In genomic region chr2:185625604-185626003, GRCh38 we compare ENCODE assay signal across 25 cellular contexts.
"Had no signal": no experiment of that assay in that cellular context is flagged by ENCODE, and none has a peak within 500 bp of the region (broad histone marks: within the 10 kb centered on the region; RNA-seq: fewer than 3 reads in every experiment).

No MANE protein-coding gene starts in this region.

- DNase-seq: dermis blood vessel endothelial cell; effector memory CD4-positive, alpha-beta T cell; erythroblast; esophagus squamous epithelium; foreskin melanocyte; glutamatergic neuron; left ventricle myocardium superior; lower lobe of right lung; mucosa of descending colon; naive B cell; sigmoid colon; stimulated activated CD4-positive, alpha-beta T cell treated with anti-CD3 and anti-CD28 coated beads, Interleukin-2, amount 100 ng/mL, for 24 hours; stimulated activated CD4-positive, alpha-beta T cell treated with anti-CD3 and anti-CD28 coated beads, Interleukin-4, amount 100 ng/mL, for 24 hours; stimulated activated naive CD4-positive, alpha-beta T cell treated with Interleukin-2 at 50 U/mL for 16 hours; stomach; thyroid gland; trophoblast cell had no signal

- H3K9ac ChIP-seq: neural progenitor cell, parathyroid adenoma had no signal

- H3K4me1 ChIP-seq: esophagus squamous epithelium, lower lobe of right lung, neural progenitor cell, parathyroid adenoma, prostate gland, right atrium auricular region, sigmoid colon, stomach, thyroid gland, vagina had no signal

- H3K27ac Mint-ChIP-seq: naive B cell; nephron; neural progenitor cell; stimulated activated effector memory CD8-positive, alpha-beta T cell treated with anti-CD3 and anti-CD28 coated beads, Interleukin-12 subunit alpha, Interleukin-12 subunit beta, amount 100 ng/mL, for 72 hours had no signal

- H3K4me3 ChIP-seq: coronary artery, esophagus squamous epithelium, lower lobe of right lung, mucosa of descending colon, neural progenitor cell, prostate gland, right atrium auricular region, sigmoid colon, stomach, thyroid gland, vagina had no signal

- H3K4me2 ChIP-seq: neural progenitor cell had no signal

- H3K4me1 Mint-ChIP-seq: naive B cell; nephron; neural progenitor cell; stimulated activated effector memory CD8-positive, alpha-beta T cell treated with anti-CD3 and anti-CD28 coated beads, Interleukin-12 subunit alpha, Interleukin-12 subunit beta, amount 100 ng/mL, for 72 hours had no signal

- H3K27ac ChIP-seq: coronary artery, esophagus squamous epithelium, lower lobe of right lung, neural progenitor cell, parathyroid adenoma, prostate gland, right atrium auricular region, sigmoid colon, stomach, thyroid gland, vagina had no signal

- H3K27me3 Mint-ChIP-seq: naive B cell had no signal

- H3K79me2 ChIP-seq: parathyroid adenoma had no signal

- H3K9me3 Mint-ChIP-seq: naive B cell had no signal

- H2AFZ ChIP-seq: neural progenitor cell, parathyroid adenoma had no signal

- H3K36me3 ChIP-seq: esophagus squamous epithelium, lower lobe of right lung, neural progenitor cell, prostate gland, right atrium auricular region, sigmoid colon, stomach, thyroid gland, vagina had no signal

- H3K4me3 Mint-ChIP-seq: naive B cell; nephron; neural progenitor cell; stimulated activated effector memory CD8-positive, alpha-beta T cell treated with anti-CD3 and anti-CD28 coated beads, Interleukin-12 subunit alpha, Interleukin-12 subunit beta, amount 100 ng/mL, for 72 hours had no signal

- H3K27me3 ChIP-seq: esophagus squamous epithelium, neural progenitor cell, right atrium auricular region, sigmoid colon, stomach, thyroid gland, vagina had no signal

- H3K36me3 Mint-ChIP-seq: naive B cell; neural progenitor cell; stimulated activated effector memory CD8-positive, alpha-beta T cell treated with anti-CD3 and anti-CD28 coated beads, Interleukin-12 subunit alpha, Interleukin-12 subunit beta, amount 100 ng/mL, for 72 hours had no signal
